ENCODE assay signal across 1 cellular context in genomic region chr17:81870978-81871386, GRCh38.
TF ChIP-seq lines count a peak whose summit lies in the region.

Gene ARHGDIA (minus strand): TSS chr17:81871337. CDS start chr17:81869930, 1,407 bp downstream.

TF ChIP-seq in HepG2, 621 proteins besides CTCF, POLR2A, EP300 and RAD21 (continued from another document):
- TF ChIP-seq ZNF362 (CRISPR knock-in tag; IDR thresholded peaks at IDR 0.05; ENCODE audit: borderline replicate concordance) = no peak
- TF ChIP-seq ZNF660 (CRISPR knock-in tag; IDR thresholded peaks at IDR 0.05; ENCODE audit: borderline replicate concordance, low read depth) = no peak
- TF ChIP-seq TEAD3 (CRISPR knock-in tag; optimal IDR thresholded peaks at IDR 0.05; ENCODE audit: borderline replicate concordance) = no peak
- no peak for TF ChIP-seq RAD51 (IDR thresholded peaks at IDR 0.05; ENCODE audit: borderline replicate concordance)
- no peak for TF ChIP-seq CREM (IDR thresholded peaks at IDR 0.05)
- 0 out of 2 replicates have a peak, but pooled peaks have one; percentile 20 for TF ChIP-seq CREM (CRISPR knock-in tag; IDR thresholded peaks at IDR 0.05)
- TF ChIP-seq KAT7 (CRISPR knock-in tag; IDR thresholded peaks at IDR 0.05; ENCODE audit: borderline replicate concordance) = no peak
- TF ChIP-seq SPEN (CRISPR knock-in tag; IDR thresholded peaks at IDR 0.05; ENCODE audit: low read depth) = no peak
- no peak for TF ChIP-seq AGO1 (IDR thresholded peaks at IDR 0.05; ENCODE audit: low read depth, low read length, poor library complexity, severe bottlenecking)
- TF ChIP-seq ZFP36L2 (CRISPR knock-in tag; IDR thresholded peaks at IDR 0.05) = no peak
- no peak for TF ChIP-seq ADNP (CRISPR knock-in tag; IDR thresholded peaks at IDR 0.05)
- TF ChIP-seq ZNF782 (CRISPR knock-in tag; IDR thresholded peaks at IDR 0.05; ENCODE audit: borderline replicate concordance) = no peak
